In the genomic region with DNA sequence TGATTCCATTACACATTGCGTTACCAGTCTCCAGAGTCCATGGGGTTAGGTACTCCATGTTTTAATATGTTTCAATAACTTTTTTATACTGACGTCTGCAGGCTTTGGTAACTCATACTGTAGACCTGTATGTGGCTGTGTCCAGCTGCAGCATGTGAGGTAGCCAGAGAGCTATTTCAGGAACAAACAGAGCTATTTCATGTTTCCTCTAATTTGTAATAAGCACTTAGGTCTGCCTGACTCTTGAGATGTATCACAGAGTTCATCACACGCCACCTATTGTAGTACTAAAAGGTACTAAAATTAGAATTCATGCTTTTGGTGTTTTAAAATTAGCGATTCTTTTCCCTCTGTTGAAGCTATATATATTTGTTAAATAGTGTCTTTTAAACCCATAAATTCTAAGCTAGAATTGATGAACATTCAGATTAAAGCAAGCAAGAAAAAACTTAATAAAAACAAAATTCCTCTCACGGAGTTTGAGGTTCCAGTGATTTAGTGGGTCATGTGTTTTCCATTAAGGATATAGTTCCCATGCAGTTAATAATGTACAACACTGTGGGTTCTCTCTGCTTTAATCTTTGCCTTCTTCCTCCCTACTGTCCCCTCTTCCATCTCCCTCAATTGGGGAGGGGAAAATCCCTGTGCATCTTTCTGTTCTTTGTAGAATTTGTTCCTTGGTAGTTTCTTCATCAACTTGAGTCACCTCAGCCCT, we compare ENCODE assay signal across 8 cellular contexts. TPM values are rescaled to one million over a fixed set of nuclear protein-coding genes. Genes with fewer than 3 reads are reported as not detected.
DNase-seq lines count a peak whose midpoint lies in the region; ATAC-seq and TF ChIP-seq lines count a peak whose summit lies in the region.
"Had no signal": no experiment of that assay in that cellular context is flagged by ENCODE, and none has a peak within 500 bp of the region (broad histone marks: within the 10 kb centered on the region; RNA-seq: fewer than 3 reads in every experiment).

No MANE protein-coding gene starts in this region.

- H3K9me3 ChIP-seq in thyroid gland: no peaks in the 10 kb centered on the region

- ATAC-seq in HG02852 (IDR thresholded peaks at IDR 0.05; ENCODE audit: unreplicated experiment) (peak; percentile 54), SK-N-SH treated with all-trans-retinoic acid at 6 μM for 48 hours (peak; percentile 75), GM19397 (IDR thresholded peaks at IDR 0.05; ENCODE audit: unreplicated experiment) (no peak)

- DNase-seq in left kidney (ENCODE audit: low read depth, low spot score) (peak; percentile 30), thyroid gland (no peak), NCI-H526 treated with DMSO at 0.1 percent for 48 hours (lab: John Stamatoyannopoulos, UW) (no peak), ACHN (no peak)
- DNase-seq: T-helper 9 cell had no signal

- 79 to 83% methylated on average over 5 of the region's 5 CpGs for WGBS in thyroid gland, 2 donors

- H3K27me3 ChIP-seq in thyroid gland: no peaks in the 10 kb centered on the region

- peaks cover 64 to 68% of the 10 kb centered on the region in 2 donors for H3K4me1 ChIP-seq in thyroid gland

- no peaks in the 10 kb centered on the region for H3K36me3 ChIP-seq in thyroid gland

- in situ Hi-C loops in ACHN (cut with HindIII; ENCODE audit: low pct_ligation_motif_present, low pct_unique_long_range_greater_than_20kb, low sequenced_read_pairs): no loop called here

- H3K4me3 ChIP-seq in thyroid gland (replicated peaks in 1 of 3): no peak overlapping the region

- H3K27ac ChIP-seq in thyroid gland: peak overlapping the region in 2 of 3 donors; percentile 15 to 20

- TF ChIP-seq POLR2A in thyroid gland (IDR thresholded peaks at IDR 0.05): no peak

- intact Hi-C loops in thyroid gland (cut with DNase I): no loop called here

- TF ChIP-seq CTCF in thyroid gland (IDR thresholded peaks at IDR 0.05): no peak

TF ChIP-seq in SK-N-SH treated with all-trans-retinoic acid at 6 μM for 48 hours, 23 proteins besides CTCF, POLR2A, EP300 and RAD21:
- TF ChIP-seq OSR1 (CRISPR knock-in tag; IDR thresholded peaks at IDR 0.05) (no peak), CSDC2 (CRISPR knock-in tag; IDR thresholded peaks at IDR 0.05) (no peak), PATZ1 (CRISPR knock-in tag; IDR thresholded peaks at IDR 0.05; ENCODE audit: borderline replicate concordance) (no peak), PPARA (CRISPR knock-in tag; IDR thresholded peaks at IDR 0.05; ENCODE audit: borderline replicate concordance) (no peak), TCF4 (CRISPR knock-in tag; IDR thresholded peaks at IDR 0.05; ENCODE audit: borderline replicate concordance) (no peak; the same call in 1 of the 2 replicates), ZFP3 (CRISPR knock-in tag; IDR thresholded peaks at IDR 0.05) (no peak), ZC3H10 (CRISPR knock-in tag; IDR thresholded peaks at IDR 0.05) (no peak), RARB (CRISPR knock-in tag; IDR thresholded peaks at IDR 0.05) (no peak), BACH2 (CRISPR knock-in tag; IDR thresholded peaks at IDR 0.05; ENCODE audit: borderline replicate concordance) (no peak), ZNF70 (CRISPR knock-in tag; IDR thresholded peaks at IDR 0.05) (no peak), ISL1 (CRISPR knock-in tag; IDR thresholded peaks at IDR 0.05) (no peak)
- TF ChIP-seq, protein P1, sequence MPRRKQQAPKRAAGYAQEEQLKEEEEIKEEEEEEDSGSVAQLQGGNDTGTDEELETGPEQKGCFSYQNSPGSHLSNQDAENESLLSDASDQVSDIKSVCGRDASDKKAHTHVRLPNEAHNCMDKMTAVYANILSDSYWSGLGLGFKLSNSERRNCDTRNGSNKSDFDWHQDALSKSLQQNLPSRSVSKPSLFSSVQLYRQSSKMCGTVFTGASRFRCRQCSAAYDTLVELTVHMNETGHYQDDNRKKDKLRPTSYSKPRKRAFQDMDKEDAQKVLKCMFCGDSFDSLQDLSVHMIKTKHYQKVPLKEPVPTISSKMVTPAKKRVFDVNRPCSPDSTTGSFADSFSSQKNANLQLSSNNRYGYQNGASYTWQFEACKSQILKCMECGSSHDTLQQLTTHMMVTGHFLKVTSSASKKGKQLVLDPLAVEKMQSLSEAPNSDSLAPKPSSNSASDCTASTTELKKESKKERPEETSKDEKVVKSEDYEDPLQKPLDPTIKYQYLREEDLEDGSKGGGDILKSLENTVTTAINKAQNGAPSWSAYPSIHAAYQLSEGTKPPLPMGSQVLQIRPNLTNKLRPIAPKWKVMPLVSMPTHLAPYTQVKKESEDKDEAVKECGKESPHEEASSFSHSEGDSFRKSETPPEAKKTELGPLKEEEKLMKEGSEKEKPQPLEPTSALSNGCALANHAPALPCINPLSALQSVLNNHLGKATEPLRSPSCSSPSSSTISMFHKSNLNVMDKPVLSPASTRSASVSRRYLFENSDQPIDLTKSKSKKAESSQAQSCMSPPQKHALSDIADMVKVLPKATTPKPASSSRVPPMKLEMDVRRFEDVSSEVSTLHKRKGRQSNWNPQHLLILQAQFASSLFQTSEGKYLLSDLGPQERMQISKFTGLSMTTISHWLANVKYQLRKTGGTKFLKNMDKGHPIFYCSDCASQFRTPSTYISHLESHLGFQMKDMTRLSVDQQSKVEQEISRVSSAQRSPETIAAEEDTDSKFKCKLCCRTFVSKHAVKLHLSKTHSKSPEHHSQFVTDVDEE (CRISPR knock-in tag; IDR thresholded peaks at IDR 0.05): no peak

RNA-seq across cellular contexts. Expression of gene FOXO3, which starts 37.0 kb away (rescaled TPM):
- 100 to 1,000 TPM in 1 of 4 donors, 10 to 100 TPM in 3; 61.8 to 103 (median 76.8) TPM for total RNA-seq in thyroid gland
